Comparison of ENCODE assay signal across 14 cellular contexts in genomic region chr10:97063983-97064837, GRCh38.
A peak's percentile ranks its signal among the peaks of the same experiment; 100 is the strongest.
DNase-seq lines count a peak whose midpoint lies in the region; TF ChIP-seq lines count a peak whose summit lies in the region.
"Had no signal": no experiment of that assay in that cellular context is flagged by ENCODE, and none has a peak within 500 bp of the region (broad histone marks: within the 10 kb centered on the region; RNA-seq: fewer than 3 reads in every experiment).

No MANE protein-coding gene starts in this region.

- H3K36me3 ChIP-seq in H7 (replicated peaks; ENCODE audit: control insufficient read depth, insufficient read depth, low read length) (no peaks in the 10 kb centered on the region), spleen (no peaks in the 10 kb centered on the region)

- TF ChIP-seq CTCF in spleen (IDR thresholded peaks at IDR 0.05 in 8 of 11, conservative IDR thresholded peaks at IDR 0.05 in 3 of 11): no peak

- intact Hi-C loops in spleen (cut with DNase I; ENCODE audit: low total_unique reads): no loop called here

- H3K4me3 ChIP-seq in H7 (ENCODE audit: insufficient read depth, low read depth, low read length) (no peak overlapping the region), spleen (no peak overlapping the region)

- DNase-seq in H7 (peak; percentile 42), epithelial cell of prostate (ENCODE audit: low read depth, low spot score) (no peak), spleen (peak; percentile 69), NCI-H146 (lab: John Stamatoyannopoulos, UW) (no peak), NOMO-1 (lab: John Stamatoyannopoulos, UW; ENCODE audit: unreplicated experiment in 2 of 2) (no peak)
- DNase-seq in activated effector memory CD4-positive, alpha-beta T cell treated with Interleukin-2 at 50 U/mL for 16 hours: no peak
- DNase-seq: C1 segment of cervical spinal cord; CD4-positive, alpha-beta memory T cell; DMS153; DMS79 treated with DMSO at 0.1 percent for 48 hours; EL; GOT3; HCEC 1CT had no signal

- H3K27ac ChIP-seq in angular gyrus (ENCODE audit: low read depth, low read length): peak overlapping the region; percentile 25
- H3K27ac ChIP-seq in epithelial cell of prostate: peak overlapping the region; percentile 12
- H3K27ac ChIP-seq in spleen: no peak overlapping the region

- no peak for TF ChIP-seq POLR2A in spleen (IDR thresholded peaks at IDR 0.05)

- H3K27me3 ChIP-seq in H7 (ENCODE audit: control insufficient read depth, insufficient read depth, low read length): no peaks in the 10 kb centered on the region
- peaks cover 0 to 38% (median 0%) of the 10 kb centered on the region in 7 donors for H3K27me3 ChIP-seq in spleen (replicated peaks in 1 of 7)

- 69 to 85% (median 74%) methylated on average over 23 to 24 of the region's 24 CpGs for WGBS in spleen, 5 donors

- H3K9me3 ChIP-seq in spleen: no peaks in the 10 kb centered on the region

- no peaks in the 10 kb centered on the region for H3K4me1 ChIP-seq in spleen

Comparison
In these comparisons a context has a peak if more than half of its experiments do, and no peak if none do; other contexts are left out.
1. DNase-seq: peak in H7 (single experiment) and spleen (single experiment); none in epithelial cell of prostate (single experiment), NCI-H146 (single experiment), NOMO-1 (0 of 2) and activated effector memory CD4-positive, alpha-beta T cell treated with Interleukin-2 at 50 U/mL for 16 hours (single experiment).
2. H3K27ac ChIP-seq: peak in angular gyrus (single experiment) and epithelial cell of prostate (single experiment); none in spleen (0 of 8).